ENCODE assay signal across 8 cellular contexts in the genomic region with DNA sequence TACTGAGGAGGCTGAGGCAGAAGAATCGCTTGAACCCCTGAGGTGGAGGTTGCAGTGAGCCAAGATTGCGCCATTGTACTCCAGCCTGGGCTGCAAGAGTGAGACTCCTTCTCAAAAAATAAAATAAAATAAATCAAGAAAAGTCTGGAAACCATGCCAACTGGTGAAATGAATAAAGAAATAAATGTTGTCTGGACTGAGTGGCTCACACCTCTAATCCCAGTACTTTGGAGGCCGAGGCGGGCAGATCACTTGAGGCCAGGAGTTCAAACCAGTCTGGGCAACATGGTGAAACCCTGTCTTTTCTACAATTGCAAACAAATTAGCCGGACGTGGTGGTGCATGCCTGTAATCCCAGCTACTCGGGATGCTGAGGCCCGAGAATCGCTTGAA. TPM values are rescaled to one million over a fixed set of nuclear protein-coding genes. Genes with fewer than 3 reads are reported as not detected.
DNase-seq lines count a peak whose midpoint lies in the region; ATAC-seq and TF ChIP-seq lines count a peak whose summit lies in the region.

No MANE protein-coding gene starts in this region.

- no peak for TF ChIP-seq EP300 in suprapubic skin (IDR thresholded peaks at IDR 0.05)

- TF ChIP-seq POLR2A in body of pancreas (IDR thresholded peaks at IDR 0.05) (no peak), right lobe of liver (IDR thresholded peaks at IDR 0.05) (no peak), suprapubic skin (IDR thresholded peaks at IDR 0.05) (no peak)

- CTCF ChIA-PET in GM10248 (lab: Yijun Ruan, JAX), result interaction anchor here (0.7 to 2.3 kb wide), 13 partner anchors 7 to 266 kb away, joined by 3 to 18 read pairs (median 4); partner anchors contain the start of genes RGS9 and SMURF2

- H3K9me3 ChIP-seq in HUES48 (ENCODE audit: control insufficient read depth, insufficient read depth, low read length), result no peaks in the 10 kb centered on the region
- no peaks in the 10 kb centered on the region for H3K9me3 ChIP-seq in body of pancreas
- no peaks in the 10 kb centered on the region for H3K9me3 ChIP-seq in right lobe of liver
- H3K9me3 ChIP-seq in suprapubic skin, result no peaks in the 10 kb centered on the region

- H3K4me3 ChIP-seq in HUES48 (ENCODE audit: low read depth, low read length) (peak overlapping the region; percentile 80), body of pancreas (peak overlapping the region in 1 of 2 donors; percentile 62), right lobe of liver (peak overlapping the region; percentile 54 to 62 (median 62)), suprapubic skin (peak overlapping the region; percentile 89)

- intact Hi-C loops in body of pancreas (cut with DNase I) (no loop called here), right lobe of liver (cut with DNase I) (no loop called here)

- DNase-seq in body of pancreas, result no peak
- DNase-seq in right lobe of liver, result peak in 1 of 3 donors; percentile 58
- DNase-seq in suprapubic skin (ENCODE audit: low spot score in 2 of 2), result peak in 1 of 2 donors; percentile 63
- no peak for DNase-seq in NCI-H524 treated with DMSO at 0.1 percent for 48 hours (lab: John Stamatoyannopoulos, UW)
- DNase-seq in GM13976 (ENCODE audit: low spot score), result no peak
- DNase-seq in GM10248 (ENCODE audit: extremely low spot score), result no peak

- H3K27me3 ChIP-seq in HUES48 (ENCODE audit: control insufficient read depth, insufficient read depth, low read length) (peaks cover 4% of the 10 kb centered on the region), body of pancreas (no peaks in the 10 kb centered on the region), right lobe of liver (no peaks in the 10 kb centered on the region), suprapubic skin (no peaks in the 10 kb centered on the region)

- POLR2A ChIA-PET in GM10248 (lab: Yijun Ruan, JAX), result no interaction called here

- TF ChIP-seq CTCF in 22Rv1 (IDR thresholded peaks at IDR 0.05), result no peak
- no peak for TF ChIP-seq CTCF in body of pancreas (IDR thresholded peaks at IDR 0.05)
- TF ChIP-seq CTCF in right lobe of liver (IDR thresholded peaks at IDR 0.05), result no peak
- TF ChIP-seq CTCF in suprapubic skin (IDR thresholded peaks at IDR 0.05), result no peak
- no peak for TF ChIP-seq CTCF in GM13976 (IDR thresholded peaks at IDR 0.05; ENCODE audit: borderline replicate concordance, control extremely low read depth, extremely low read depth, insufficient read depth, missing control alignments)
- no peak for TF ChIP-seq CTCF in GM10248 (IDR thresholded peaks at IDR 0.05; ENCODE audit: control extremely low read depth, extremely low read depth, low read depth, missing control alignments)

- in situ Hi-C loops in GM13976 (cut with MboI; ENCODE audit: low sequenced_read_pairs, unreplicated experiment), result no loop called here

- H3K36me3 ChIP-seq in HUES48 (ENCODE audit: control insufficient read depth, insufficient read depth, low read length) (no peaks in the 10 kb centered on the region), body of pancreas (replicated peaks in 1 of 2; ENCODE audit: insufficient read depth in 1 of 2, low read depth in 2 of 2) (no peaks in the 10 kb centered on the region), right lobe of liver (no peaks in the 10 kb centered on the region), suprapubic skin (no peaks in the 10 kb centered on the region)

- H3K27ac ChIP-seq in 22Rv1 (peak overlapping the region; percentile 87), HUES48 (ENCODE audit: low read depth, low read length) (no peak overlapping the region), body of pancreas (peak overlapping the region in 3 of 4 donors; percentile 95 to 97 (median 97)), right lobe of liver (peak overlapping the region; percentile 87 to 92 (median 89)), suprapubic skin (peak overlapping the region; percentile 99)

- no peak overlapping the region for H3K9ac ChIP-seq in HUES48 (ENCODE audit: low read depth, low read length)

- H3K4me1 ChIP-seq in HUES48 (ENCODE audit: control insufficient read depth, insufficient read depth, low read length), result no peaks in the 10 kb centered on the region
- peaks cover 6% of the 10 kb centered on the region for H3K4me1 ChIP-seq in body of pancreas
- peaks cover 0 to 10% (median 0%) of the 10 kb centered on the region in 4 donors for H3K4me1 ChIP-seq in right lobe of liver
- peaks cover 8% of the 10 kb centered on the region for H3K4me1 ChIP-seq in suprapubic skin

- WGBS in body of pancreas, 2 donors, result 82 to 83% methylated on average over 9 of the region's 9 CpGs
- 75% methylated on average over 8 of the region's 9 CpGs for WGBS in right lobe of liver (ENCODE audit: insufficient coverage, low coverage, low lambda C conversion rate, missing lambda C conversion rate)
- 74% methylated on average over 9 of the region's 9 CpGs for WGBS in suprapubic skin

- ATAC-seq in body of pancreas (no peak), right lobe of liver (peak in 2 of 4 donors; percentile 5 to 9)

RNA-seq across cellular contexts. Expression of gene LRRC37A3, which starts 0.7 kb away (rescaled TPM):
- 1 to 10 TPM; 2.6 to 6.0 TPM for total RNA-seq in body of pancreas
- total RNA-seq in right lobe of liver, result 1 to 10 TPM; 2.0 to 4.2 (median 3.5) TPM
- 10 to 100 TPM in 1 of 4 donors, 1 to 10 TPM in 3; 3.9 to 24.3 (median 5.9) TPM for total RNA-seq in suprapubic skin
